In genomic region chr6:42782689-42783176, GRCh38 we compare ENCODE assay signal across 8 cellular contexts. TPM values are rescaled to one million over a fixed set of nuclear protein-coding genes. Genes with fewer than 3 reads are reported as not detected.
DNase-seq lines count a peak whose midpoint lies in the region; ATAC-seq and TF ChIP-seq lines count a peak whose summit lies in the region.

No MANE protein-coding gene starts in this region.

- ATAC-seq in foreskin keratinocyte = peak; percentile 68

- peaks cover 64% of the 10 kb centered on the region for H3K79me2 ChIP-seq in neural progenitor cell (ENCODE audit: low read depth)

- no peaks in the 10 kb centered on the region for H3K9me3 Mint-ChIP-seq in neural progenitor cell

- H3K36me3 Mint-ChIP-seq in neural progenitor cell = peaks cover 11% of the 10 kb centered on the region

- H3K9me3 ChIP-seq in neural progenitor cell (ENCODE audit: low read depth) = no peaks in the 10 kb centered on the region
- H3K9me3 ChIP-seq in stomach = no peaks in the 10 kb centered on the region

- H3F3A ChIP-seq in neural progenitor cell (ENCODE audit: low read depth) = peaks cover 48% of the 10 kb centered on the region

- intact Hi-C loops in stomach (cut with DNase I; ENCODE audit: low total_unique reads) = no loop called here

- H3K27ac Mint-ChIP-seq in neural progenitor cell = peak overlapping the region; percentile 97

- peaks cover 2% of the 10 kb centered on the region for H3K27me3 Mint-ChIP-seq in neural progenitor cell (ENCODE audit: insufficient read depth, low read depth)

- peak overlapping the region; percentile 96 for H3K4me3 Mint-ChIP-seq in neural progenitor cell

- DNase-seq in AG09319 (ENCODE audit: extremely low read depth, low read depth) (peak; percentile 80), LNCaP clone FGC (ENCODE audit: low read depth) (no peak), SIG-M5 (lab: John Stamatoyannopoulos, UW) (peak; percentile 25), foreskin keratinocyte (peak; percentile 54 to 78), neural progenitor cell (ENCODE audit: low spot score) (peak; percentile 83), stomach (peak; percentile 75)
- peak; percentile 66 for DNase-seq in activated gamma-delta T cell treated with anti-CD3 and anti-CD28 coated beads, Interleukin-2, amount 50 U/mL, for 16 hours (ENCODE audit: low read depth)

- H2AFZ ChIP-seq in neural progenitor cell (replicated peaks) = peak overlapping the region; percentile 67

- H3K4me1 Mint-ChIP-seq in neural progenitor cell = peaks cover 30% of the 10 kb centered on the region

- H3K27ac ChIP-seq in foreskin keratinocyte (peak overlapping the region; percentile 98), neural progenitor cell (peak overlapping the region; percentile 97), stomach (peak overlapping the region; percentile 97 to 100 (median 100))

- H3K4me2 ChIP-seq in neural progenitor cell = peak overlapping the region; percentile 91

- no peaks in the 10 kb centered on the region for H3K36me3 ChIP-seq in neural progenitor cell
- H3K36me3 ChIP-seq in stomach = no peaks in the 10 kb centered on the region

- TF ChIP-seq EP300 in stomach (IDR thresholded peaks at IDR 0.05) = no peak

- H3K27me3 ChIP-seq in foreskin keratinocyte (no peaks in the 10 kb centered on the region), neural progenitor cell (no peaks in the 10 kb centered on the region), stomach (no peaks in the 10 kb centered on the region)

- peaks cover 29% of the 10 kb centered on the region for H4K20me1 ChIP-seq in neural progenitor cell (ENCODE audit: low read depth)

- 0 to 1% (median 1%) methylated on average over 29 to 49 of the region's 51 CpGs for WGBS in stomach, 5 donors

- peak overlapping the region; percentile 60 for H3K4me3 ChIP-seq in LNCaP clone FGC (ENCODE audit: low read depth, low read length)
- H3K4me3 ChIP-seq in neural progenitor cell = peak overlapping the region; percentile 90
- H3K4me3 ChIP-seq in stomach = peak overlapping the region; percentile 48 to 97 (median 63)

- no peak for TF ChIP-seq CTCF in AG09319 (IDR thresholded peaks at IDR 0.05; ENCODE audit: low read depth, low read length)
- no peak for TF ChIP-seq CTCF in LNCaP clone FGC (IDR thresholded peaks at IDR 0.05; ENCODE audit: control insufficient read depth, extremely low read depth, insufficient read depth)
- TF ChIP-seq CTCF in foreskin keratinocyte (conservative IDR thresholded peaks at IDR 0.05) = no peak
- TF ChIP-seq CTCF in neural progenitor cell (IDR thresholded peaks at IDR 0.05) = no peak
- no peak for TF ChIP-seq CTCF in stomach (IDR thresholded peaks at IDR 0.05)

- TF ChIP-seq POLR2A in GM19099 (IDR thresholded peaks at IDR 0.05; ENCODE audit: extremely low read depth, insufficient read length, low read depth) (peak; percentile 74), stomach (IDR thresholded peaks at IDR 0.05) (peak in 2 of 4 donors; percentile 28 to 33)

- H3K4me1 ChIP-seq in foreskin keratinocyte = peaks cover 15% of the 10 kb centered on the region
- H3K4me1 ChIP-seq in neural progenitor cell = peaks cover 28% of the 10 kb centered on the region
- peaks cover 28 to 47% (median 37%) of the 10 kb centered on the region in 4 donors for H3K4me1 ChIP-seq in stomach

- peak overlapping the region; percentile 93 for H3K9ac ChIP-seq in neural progenitor cell

RNA-seq across cellular contexts. Expression of gene BICRAL, which starts 0.9 kb away (rescaled TPM):
- total RNA-seq in foreskin keratinocyte (4.7 and 4.9 TPM in 2 replicates), neural progenitor cell (ENCODE audit: low replicate concordance) (8.6 TPM in 2 replicates), stomach (10 to 100 TPM in 3 of 5 donors, 1 to 10 TPM in 2; 2.9 to 23.2 (median 11.1) TPM)
- polyA plus RNA-seq in foreskin keratinocyte (0.84 and 0.95 TPM in 2 replicates), stomach (1 to 10 TPM; 2.8 to 4.7 (median 3.1) TPM)

RNA-seq across cellular contexts. Expression of gene TBCC, which starts 36.8 kb away (rescaled TPM):
- total RNA-seq in foreskin keratinocyte (22.5 and 24.6 TPM in 2 replicates), neural progenitor cell (ENCODE audit: low replicate concordance) (40.1 and 40.4 TPM in 2 replicates), stomach (10 to 100 TPM; 14.2 to 33.0 (median 15.2) TPM)
- polyA plus RNA-seq in foreskin keratinocyte (22.2 and 23.7 TPM in 2 replicates), stomach (10 to 100 TPM; 16.9 to 24.6 (median 19.6) TPM)
